Comparison of ENCODE assay signal across 1 cellular context in the genomic region with DNA sequence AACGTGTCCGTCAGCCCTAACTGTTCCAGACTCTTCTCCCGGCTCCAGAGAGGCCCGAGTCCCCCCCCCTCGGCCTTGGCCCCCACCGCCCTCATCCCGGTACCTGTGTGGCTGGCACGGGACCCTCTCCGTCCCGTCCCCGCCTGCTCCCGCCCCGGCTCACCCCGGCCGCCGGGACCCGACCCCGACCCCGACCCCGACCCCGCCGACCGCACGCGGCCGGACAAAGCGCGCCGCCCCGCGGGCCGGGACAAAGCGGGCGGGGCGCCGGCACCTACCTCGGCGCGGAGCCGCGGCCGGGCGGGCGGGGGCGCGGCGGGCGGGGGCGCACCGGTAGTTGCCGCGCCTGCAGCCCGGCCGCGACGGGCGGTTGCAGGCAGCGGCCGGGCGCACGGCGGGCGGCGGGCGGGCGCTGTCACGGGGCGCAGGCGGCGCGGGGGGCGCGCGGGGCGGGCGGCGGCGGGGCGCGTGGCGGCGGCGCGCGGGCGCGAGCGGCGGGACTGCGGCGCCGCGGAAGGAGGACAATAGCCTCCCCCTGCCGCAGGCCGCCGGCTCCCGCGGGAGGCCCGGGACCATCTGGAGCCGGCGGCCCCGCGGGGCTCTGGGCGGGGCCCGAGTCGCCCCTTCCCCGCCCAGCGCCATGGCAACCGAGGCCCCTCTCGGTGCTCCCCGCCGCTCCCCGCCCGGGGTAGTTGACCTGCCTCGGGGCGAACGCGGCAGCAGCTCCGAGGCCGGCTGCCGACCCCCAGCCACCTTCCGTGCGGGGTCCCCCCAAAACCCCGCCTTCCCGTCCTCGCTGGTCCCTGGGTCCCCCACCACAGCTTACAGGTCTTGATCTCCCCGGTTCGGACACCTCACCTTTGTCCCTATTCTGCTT.
TF ChIP-seq lines count a peak whose summit lies in the region.

No MANE protein-coding gene starts in this region.

TF ChIP-seq in GM23338, 12 proteins besides CTCF, POLR2A, EP300 and RAD21 (continued from another document):
- TF ChIP-seq REST (IDR thresholded peaks at IDR 0.05; ENCODE audit: unreplicated experiment) (no peak), STAT1 (IDR thresholded peaks at IDR 0.05; ENCODE audit: unreplicated experiment) (no peak), EZH2phosphoT487 (IDR thresholded peaks at IDR 0.05; ENCODE audit: unreplicated experiment) (no peak), ETS1 (IDR thresholded peaks at IDR 0.05) (no peak), ZNF114 (CRISPR knock-in tag; IDR thresholded peaks at IDR 0.05) (no peak), POLR2AphosphoS5 (IDR thresholded peaks at IDR 0.05; ENCODE audit: low read depth) (no peak), NANOG (IDR thresholded peaks at IDR 0.05; ENCODE audit: borderline replicate concordance) (no peak), JUNB (IDR thresholded peaks at IDR 0.05; ENCODE audit: unreplicated experiment) (no peak), ZNF462 (CRISPR knock-in tag; IDR thresholded peaks at IDR 0.05) (no peak)
